20 cellular contexts compared by ENCODE assay signal in the genomic region with DNA sequence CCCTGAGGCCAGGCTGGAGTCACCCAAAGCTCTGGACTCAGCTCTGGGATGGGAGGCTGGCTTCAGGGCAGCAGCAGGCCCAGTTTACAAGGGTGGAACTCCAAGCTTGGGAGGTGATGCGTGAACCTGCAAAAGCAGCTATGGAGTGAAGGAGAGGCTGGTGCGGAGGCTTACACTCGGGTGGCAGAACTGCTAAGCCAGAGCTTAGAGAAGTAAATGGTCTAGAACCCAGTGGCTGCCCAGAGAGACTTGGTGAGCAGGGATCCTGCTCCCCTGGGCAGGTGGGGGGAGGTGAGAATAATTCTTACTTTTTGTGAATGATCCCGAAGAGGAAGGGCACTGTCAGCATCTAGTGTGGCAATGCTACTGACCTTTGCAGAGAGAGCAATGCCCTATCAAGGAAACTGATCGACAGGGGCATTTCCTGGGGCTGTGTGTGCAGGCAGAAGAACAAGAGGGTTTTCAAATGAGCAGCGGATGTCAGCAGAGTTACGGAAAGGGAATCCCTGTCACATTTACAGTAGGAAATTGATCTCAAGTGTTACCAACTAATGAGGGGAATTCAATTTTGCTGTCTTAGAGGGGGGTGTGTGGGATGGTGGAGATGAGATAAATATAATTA.
DNase-seq lines count a peak whose midpoint lies in the region; ATAC-seq and TF ChIP-seq lines count a peak whose summit lies in the region.
"Had no signal": no experiment of that assay in that cellular context is flagged by ENCODE, and none has a peak within 500 bp of the region (broad histone marks: within the 10 kb centered on the region; RNA-seq: fewer than 3 reads in every experiment).

No MANE protein-coding gene starts in this region.

- H3K36me3 ChIP-seq in neutrophil (no peaks in the 10 kb centered on the region), H7 (replicated peaks; ENCODE audit: control insufficient read depth, insufficient read depth, low read length) (no peaks in the 10 kb centered on the region)
- H3K36me3 ChIP-seq: ascending aorta, left ventricle myocardium inferior had no signal

- peaks cover 31% of the 10 kb centered on the region for H3K4me1 Mint-ChIP-seq in activated CD4-positive, alpha-beta T cell treated with anti-CD3 and anti-CD28 coated beads, Interleukin-2, amount 10 ng/mL, durations not matched to agents 7 days and 5 days
- peaks cover 12% of the 10 kb centered on the region for H3K4me1 Mint-ChIP-seq in T-helper 2 cell treated with Interferon-gamma antibody and Interleukin-4, amounts not matched to agents 5 μg/mL and 100 μg/mL, for 36 hours (ENCODE audit: low read depth)

- TF ChIP-seq CTCF in HL-60 (IDR thresholded peaks at IDR 0.05; ENCODE audit: insufficient read depth, low read length) (no peak), neutrophil (IDR thresholded peaks at IDR 0.05) (no peak)

- H3K27me3 ChIP-seq in HL-60 (ENCODE audit: insufficient read depth, poor library complexity, severe bottlenecking): no peaks in the 10 kb centered on the region
- peaks cover 28% of the 10 kb centered on the region for H3K27me3 ChIP-seq in neutrophil
- no peaks in the 10 kb centered on the region for H3K27me3 ChIP-seq in H7 (ENCODE audit: control insufficient read depth, insufficient read depth, low read length)
- H3K27me3 ChIP-seq: ascending aorta, testis had no signal

- no peaks in the 10 kb centered on the region for H3K9me3 ChIP-seq in neutrophil
- H3K9me3 ChIP-seq: ascending aorta, left ventricle myocardium inferior, testis had no signal

- H3K36me3 Mint-ChIP-seq in activated CD4-positive, alpha-beta T cell treated with anti-CD3 and anti-CD28 coated beads, Interleukin-2, amount 10 ng/mL, durations not matched to agents 7 days and 5 days (ENCODE audit: low read depth): no peaks in the 10 kb centered on the region
- H3K36me3 Mint-ChIP-seq in T-helper 2 cell treated with Interferon-gamma antibody and Interleukin-4, amounts not matched to agents 5 μg/mL and 100 μg/mL, for 36 hours (ENCODE audit: low read depth): no peaks in the 10 kb centered on the region

- H3K4me3 Mint-ChIP-seq in activated CD4-positive, alpha-beta T cell treated with anti-CD3 and anti-CD28 coated beads, Interleukin-2, amount 10 ng/mL, durations not matched to agents 7 days and 5 days: no peak overlapping the region
- H3K4me3 Mint-ChIP-seq in T-helper 2 cell treated with Interferon-gamma antibody and Interleukin-4, amounts not matched to agents 5 μg/mL and 100 μg/mL, for 36 hours: no peak overlapping the region
- H3K4me3 Mint-ChIP-seq: activated B cell treated with CpG ODN at 0.5 μM for 24 hours had no signal

- H3K4me1 ChIP-seq in neutrophil (ENCODE audit: control insufficient read depth in 1 of 2, insufficient read depth in 1 of 2, low read depth in 1 of 2, low read length in 1 of 2): peaks cover 35 to 46% of the 10 kb centered on the region in 2 experiments
- H3K4me1 ChIP-seq: ascending aorta, testis had no signal

- no peak for DNase-seq in activated CD4-positive, alpha-beta T cell treated with anti-CD3 and anti-CD28 coated beads, Interleukin-2, amount 10 ng/mL, durations not matched to agents 7 days and 5 days
- no peak for DNase-seq in activated CD4-positive, alpha-beta T cell treated with anti-CD3 and anti-CD28 coated beads, Interleukin-2, amount 50 U/mL, for 48 hours
- DNase-seq in HL-60 (ENCODE audit: low read depth in 1 of 2, low spot score in 1 of 2): peak in 1 of 2 experiments; percentile 43
- peak; percentile 32 for DNase-seq in ecto neural progenitor cell (ENCODE audit: low spot score)
- DNase-seq in T-helper 2 cell treated with Interferon-gamma antibody and Interleukin-4, amounts not matched to agents 5 μg/mL and 100 μg/mL, for 36 hours (ENCODE audit: low spot score): no peak
- no peak for DNase-seq in H7
- DNase-seq: activated B cell treated with CpG ODN at 0.5 μM for 24 hours; activated effector memory CD4-positive, alpha-beta T cell treated with anti-CD3 and anti-CD28 coated beads, Interleukin-2, amount 50 U/mL, for 16 hours; cerebellar nuclear complex; DMS79 treated with DMSO at 0.1 percent for 48 hours; left ventricle myocardium inferior; NCI-H2029 treated with DMSO at 0.1 percent for 48 hours; occipital lobe; right cardiac atrium; stimulated activated CD4-positive, alpha-beta T cell treated with anti-CD3 and anti-CD28 coated beads, Interleukin-15, amount 100 ng/mL, for 24 hours; testis had no signal

- no peak for ATAC-seq in GM18511 (IDR thresholded peaks at IDR 0.05; ENCODE audit: unreplicated experiment)
- ATAC-seq: K562, right cardiac atrium had no signal

- POLR2A ChIA-PET in activated CD4-positive, alpha-beta T cell treated with anti-CD3 and anti-CD28 coated beads, Interleukin-2, amount 10 ng/mL, durations not matched to agents 7 days and 5 days (lab: Charles Lee): no interaction called here

- CTCF ChIA-PET in activated CD4-positive, alpha-beta T cell treated with anti-CD3 and anti-CD28 coated beads, Interleukin-2, amount 10 ng/mL, durations not matched to agents 7 days and 5 days (lab: Charles Lee): interaction anchor here (1.3 kb wide), 1 partner anchor 13 kb away, joined by 6 read pairs; no protein-coding TSS in a partner anchor

- H3K27me3 Mint-ChIP-seq in activated CD4-positive, alpha-beta T cell treated with anti-CD3 and anti-CD28 coated beads, Interleukin-2, amount 10 ng/mL, durations not matched to agents 7 days and 5 days: peaks cover 7% of the 10 kb centered on the region
- H3K27me3 Mint-ChIP-seq in T-helper 2 cell treated with Interferon-gamma antibody and Interleukin-4, amounts not matched to agents 5 μg/mL and 100 μg/mL, for 36 hours (ENCODE audit: low read depth): peaks cover 18% of the 10 kb centered on the region
- H3K27me3 Mint-ChIP-seq: activated B cell treated with CpG ODN at 0.5 μM for 24 hours had no signal

- peak overlapping the region; percentile 17 for H3K27ac ChIP-seq in HL-60 (replicated peaks)
- peak overlapping the region; percentile 26 for H3K27ac ChIP-seq in neutrophil
- H3K27ac ChIP-seq: ascending aorta, left ventricle myocardium inferior, testis had no signal

- no peaks in the 10 kb centered on the region for H3K9me3 Mint-ChIP-seq in activated CD4-positive, alpha-beta T cell treated with anti-CD3 and anti-CD28 coated beads, Interleukin-2, amount 10 ng/mL, durations not matched to agents 7 days and 5 days
- H3K9me3 Mint-ChIP-seq in T-helper 2 cell treated with Interferon-gamma antibody and Interleukin-4, amounts not matched to agents 5 μg/mL and 100 μg/mL, for 36 hours: no peaks in the 10 kb centered on the region
- H3K9me3 Mint-ChIP-seq: activated B cell treated with CpG ODN at 0.5 μM for 24 hours had no signal

- peak overlapping the region; percentile 0 for H3K27ac Mint-ChIP-seq in activated CD4-positive, alpha-beta T cell treated with anti-CD3 and anti-CD28 coated beads, Interleukin-2, amount 10 ng/mL, durations not matched to agents 7 days and 5 days
- H3K27ac Mint-ChIP-seq in T-helper 2 cell treated with Interferon-gamma antibody and Interleukin-4, amounts not matched to agents 5 μg/mL and 100 μg/mL, for 36 hours: no peak overlapping the region
- H3K27ac Mint-ChIP-seq: activated B cell treated with CpG ODN at 0.5 μM for 24 hours had no signal

- H3K4me3 ChIP-seq in HL-60 (replicated peaks; ENCODE audit: insufficient read depth, low read length) (no peak overlapping the region), neutrophil (ENCODE audit: low read depth in 1 of 2, low read length in 1 of 2) (no peak overlapping the region), H7 (ENCODE audit: insufficient read depth, low read depth, low read length) (no peak overlapping the region)
- H3K4me3 ChIP-seq: ascending aorta, K562, left ventricle myocardium inferior, testis had no signal
